Comparison of ENCODE assay signal across 1 cellular context in genomic region chr15:90046846-90047481, GRCh38.
TF ChIP-seq lines count a peak whose summit lies in the region.

No MANE protein-coding gene starts in this region.

TF ChIP-seq in H1, 55 proteins besides CTCF, POLR2A, EP300 and RAD21:
- no peak for TF ChIP-seq EGR1 (IDR thresholded peaks at IDR 0.05; ENCODE audit: borderline replicate concordance, low read depth, low read length)
- no peak for TF ChIP-seq FOSL1 (IDR thresholded peaks at IDR 0.05; ENCODE audit: insufficient read depth, low read depth, low read length)
- TF ChIP-seq TAF7 (optimal IDR thresholded peaks at IDR 0.05; ENCODE audit: borderline replicate concordance, low read depth, low read length), result no peak
- TF ChIP-seq GABPA (IDR thresholded peaks at IDR 0.05; ENCODE audit: borderline replicate concordance, insufficient read depth, low read length), result no peak
- no peak for TF ChIP-seq SAP30 (IDR thresholded peaks at IDR 0.05; ENCODE audit: insufficient read depth, insufficient replicate concordance, low read length)
